Comparison of ENCODE assay signal across 14 cellular contexts in genomic region chr13:78185700-78186099, GRCh38.
"Had no signal": no experiment of that assay in that cellular context is flagged by ENCODE, and none has a peak within 500 bp of the region (broad histone marks: within the 10 kb centered on the region; RNA-seq: fewer than 3 reads in every experiment).

No MANE protein-coding gene starts in this region.

- H3K4me3 ChIP-seq: coronary artery, esophagus muscularis mucosa, hepatocyte, right lobe of liver, spleen had no signal

- H3K9me3 ChIP-seq: right lobe of liver had no signal

- ATAC-seq: activated CD8-positive, alpha-beta T cell treated with anti-CD3 and anti-CD28 coated beads for 36 hours; activated naive CD4-positive, alpha-beta T cell treated with anti-CD3 and anti-CD28 coated beads, Interleukin-2, amount 50 U/mL, for 72 hours; activated T-cell treated with anti-CD3 and anti-CD28 coated beads, Interleukin-2, amount 50 U/mL, for 72 hours; right lobe of liver had no signal

- H3K4me1 ChIP-seq: esophagus muscularis mucosa, right lobe of liver, spleen had no signal

- H3K36me3 ChIP-seq: esophagus muscularis mucosa, right lobe of liver, spleen had no signal

- DNase-seq: activated B cell treated with CpG ODN at 0.5 μM for 24 hours; activated CD4-positive, alpha-beta T cell treated with anti-CD3 and anti-CD28 coated beads for 48 hours; activated CD8-positive, alpha-beta T cell treated with anti-CD3 and anti-CD28 coated beads for 36 hours; activated gamma-delta T cell; activated T-cell treated with anti-CD3 and anti-CD28 coated beads, Interleukin-2, amount 50 U/mL, for 72 hours; caudate nucleus; islet precursor cell; midbrain; right lobe of liver; spleen had no signal

- H3K27me3 ChIP-seq: esophagus muscularis mucosa, hepatocyte, right lobe of liver, spleen had no signal

- H3K27ac ChIP-seq: coronary artery, esophagus muscularis mucosa, hepatocyte, right lobe of liver, spleen had no signal
